Comparison of ENCODE assay signal across 8 cellular contexts in genomic region chr10:119206603-119207366, GRCh38. TPM values are rescaled to one million over a fixed set of nuclear protein-coding genes. Genes with fewer than 3 reads are reported as not detected.
DNase-seq lines count a peak whose midpoint lies in the region; ATAC-seq, FAIRE-seq and TF ChIP-seq lines count a peak whose summit lies in the region.

No MANE protein-coding gene starts in this region.

- peak overlapping the region; percentile 92 for H3K4me2 ChIP-seq in GM12878 (ENCODE audit: control insufficient read depth, insufficient read depth)

- peak overlapping the region; percentile 85 for H3K27ac ChIP-seq in GM12878 (ENCODE audit: control insufficient read depth, insufficient read depth)
- peak overlapping the region; percentile 92 to 100 (median 98) for H3K27ac ChIP-seq in sigmoid colon

- 2% methylated on average over 62 of the region's 98 CpGs for whole genome bisulfite sequencing in GM12878 (ENCODE audit: insufficient coverage, insufficient replicate concordance, low lambda C conversion rate, missing lambda C conversion rate)
- WGBS in sigmoid colon, 2 donors: 0% methylated on average over 98 of the region's 98 CpGs

- no peak; the same call in 1 of the 2 replicates for TF ChIP-seq EP300 in Ishikawa (IDR thresholded peaks at IDR 0.05; ENCODE audit: borderline replicate concordance)
- no peak for TF ChIP-seq EP300 in GM12878 (IDR thresholded peaks at IDR 0.05; ENCODE audit: borderline replicate concordance in 1 of 2, control insufficient read depth in 1 of 2, low read depth in 2 of 2, low read length in 2 of 2)
- TF ChIP-seq EP300 in sigmoid colon (IDR thresholded peaks at IDR 0.05): no peak

- TF ChIP-seq CTCF in GM12878 (IDR thresholded peaks at IDR 0.05 in 2 of 3, conservative IDR thresholded peaks at IDR 0.05 in 1 of 3; ENCODE audit: control insufficient read depth in 2 of 3, extremely low read depth in 1 of 3, insufficient read depth in 1 of 3, low read depth in 3 of 3, low read length in 3 of 3) (peak; percentile 54 to 79 (median 77); a peak in 5 of 6 replicates), sigmoid colon (IDR thresholded peaks at IDR 0.05) (peak in 2 of 4 experiments; percentile 24 to 85)

- H4K20me1 ChIP-seq in GM12878 (ENCODE audit: control insufficient read depth, insufficient read depth): no peaks in the 10 kb centered on the region

- H3K27me3 ChIP-seq in GM12878 (replicated peaks in 1 of 2; ENCODE audit: control insufficient read depth in 2 of 2, insufficient read depth in 2 of 2, low read length in 1 of 2) (no peaks in the 10 kb centered on the region), sigmoid colon (no peaks in the 10 kb centered on the region)

- H3K36me3 ChIP-seq in GM12878 (ENCODE audit: control insufficient read depth in 2 of 2, insufficient read depth in 2 of 2, low read length in 1 of 2): no peaks in the 10 kb centered on the region
- H3K36me3 ChIP-seq in sigmoid colon: no peaks in the 10 kb centered on the region

- BruUV-seq in GM12878 (replicated peaks; lab: Mats Ljungman, UMichigan): no TSS peak

- peak overlapping the region; percentile 84 for H3K9ac ChIP-seq in GM12878 (ENCODE audit: control insufficient read depth, insufficient read depth, low read length)

- ATAC-seq in GM21619 (IDR thresholded peaks at IDR 0.05; ENCODE audit: unreplicated experiment): peak; percentile 52
- ATAC-seq in GM12878: peak; percentile 65

- POLR2A ChIA-PET in GM12878 (lab: Charles Lee): interaction anchor here (0.5 to 1.6 kb wide), 10 partner anchors 17 to 523 kb away, joined by 3 to 11 read pairs (median 3); partner anchors contain the start of genes EIF3A and TIAL1

- H3K4me1 ChIP-seq in GM12878 (ENCODE audit: control insufficient read depth, insufficient read depth, low read length) (peaks cover 10% of the 10 kb centered on the region), sigmoid colon (peaks cover 0 to 45% (median 38%) of the 10 kb centered on the region in 4 donors)

- H3K9me3 ChIP-seq in GM12878 (replicated peaks; ENCODE audit: control insufficient read depth, insufficient read depth, low read length): no peaks in the 10 kb centered on the region
- H3K9me3 ChIP-seq in sigmoid colon: no peaks in the 10 kb centered on the region

- H3K79me2 ChIP-seq in GM12878 (ENCODE audit: control insufficient read depth, insufficient read depth, low read length): peaks cover 42% of the 10 kb centered on the region

- SMC1A ChIA-PET in GM12878 (lab: Charles Lee; ENCODE audit: uncharacterized antibody, unreplicated experiment): interaction anchor here (0.8 to 5.3 kb wide), 16 partner anchors 8 to 653 kb away, joined by 3 to 28 read pairs (median 4); no protein-coding TSS in a partner anchor

- in situ Hi-C loops in G401 (cut with HindIII; ENCODE audit: low sequenced_read_pairs) (no loop called here), GM12878 (cut with MboI) (loop anchor here (5.0 kb wide), 1 partner anchor 286 kb away; no protein-coding TSS in a partner anchor)

- peak; percentile 47 for DNase-seq in G401 (ENCODE audit: low spot score)
- DNase-seq in T-helper 9 cell: peak; percentile 58
- DNase-seq in GM12878 (ENCODE audit: low read depth, low spot score): no peak
- peak; percentile 91 for DNase-seq in sigmoid colon
- DNase-seq in OCI-M2 (lab: John Stamatoyannopoulos, UW; ENCODE audit: unreplicated experiment): no peak

- TF ChIP-seq POLR2A in GM12878 (IDR thresholded peaks at IDR 0.05; ENCODE audit: low read depth, low read length) (no peak), sigmoid colon (IDR thresholded peaks at IDR 0.05) (no peak)

- RAD21 ChIA-PET in GM12878 (lab: Charles Lee; ENCODE audit: unreplicated experiment): interaction anchor here (0.6 to 3.8 kb wide), 29 partner anchors 8 to 498 kb away, joined by 3 to 46 read pairs (median 5); partner anchors contain the start of genes PRDX3, RGS10 and SFXN4

- TF ChIP-seq RAD21 in Ishikawa (IDR thresholded peaks at IDR 0.05; ENCODE audit: low read depth) (peak; percentile 74; the same call in 1 of the 2 replicates), GM12878 (IDR thresholded peaks at IDR 0.05; ENCODE audit: insufficient read depth, low read depth, low read length) (peak; percentile 86)

- CTCF ChIA-PET in GM12878 (lab: Yijun Ruan, JAX): interaction anchor here (0.6 to 4.6 kb wide), 38 partner anchors 9 to 638 kb away, joined by 3 to 43 read pairs (median 4); partner anchors contain the start of genes BAG3 and RGS10

- H2AFZ ChIP-seq in GM12878 (ENCODE audit: control insufficient read depth, low read depth, low read length): peak overlapping the region; percentile 62

- no peak for FAIRE-seq in GM12878 (lab: Jason Lieb, UNC)

- intact Hi-C loops in GM12878 (cut with micrococcal nuclease; ENCODE audit: unreplicated experiment) (loop anchor here (1.0 to 5.0 kb wide), 5 partner anchors 210 to 446 kb away; partner anchors contain the start of genes BAG3, RGS10 and TIAL1), sigmoid colon (cut with DNase I) (loop anchor here (1.0 to 5.0 kb wide), 4 partner anchors 100 to 391 kb away; partner anchors contain the start of gene TIAL1)

- H3K4me3 ChIP-seq in GM12878 (peak overlapping the region; percentile 73), iPS-11a (ENCODE audit: low read depth, low read length) (peak overlapping the region; percentile 67), sigmoid colon (peak overlapping the region; percentile 54 to 87 (median 69))

TF ChIP-seq in GM12878, 131 proteins besides CTCF, POLR2A, EP300 and RAD21 (continues in another document):
- TF ChIP-seq MEF2A (IDR thresholded peaks at IDR 0.05; ENCODE audit: insufficient read depth, low read depth, low read length) (no peak), FOXM1 (IDR thresholded peaks at IDR 0.05; ENCODE audit: low read depth, low read length) (no peak)

RNA-seq across cellular contexts. Expression of gene GRK5, which starts 0.6 kb away (rescaled TPM):
- total RNA-seq in G401 (2014; rRNA removed; shearing (Covaris generic)): 5.0 and 5.8 TPM in 2 replicates
- 11.5 and 12.2 TPM in 2 replicates for total RNA-seq in GM12878 (2013; cell fraction: nucleolus; rRNA removed)
- total RNA-seq in GM12878 (2014; rRNA removed) (15.3 and 15.6 TPM in 2 replicates), GM12878 (2014; rRNA removed; fragmentation: Illumina TruSeq; extraction: Trizol) (13.4 and 14.1 TPM in 2 replicates), GM12878 (2021) (20.7 and 21.4 TPM in 2 replicates), sigmoid colon (10 to 100 TPM; 19.8 to 32.4 (median 22.2) TPM)
- polyA plus RNA-seq in GM12878 (2011; ENCODE audit: low read depth): 7.6 TPM
- polyA plus RNA-seq in GM12878 (2011; rRNA removed) (2.8 and 4.0 TPM in 2 replicates), GM12878 (2014; fragmentation: Illumina TruSeq; extraction: Trizol) (21.3 and 22.1 TPM in 2 replicates), GM12878 (2014; fragmentation: Nextera tagmentation; extraction: Ambion mirVana) (under 1 TPM; 0.11 to 0.86 TPM), GM12878 (2014; rRNA removed) (13.4 and 13.9 TPM in 2 replicates), GM12878 (2016; fragmentation: Nextera tagmentation; extraction: Ambion mirVana) (1 to 10 TPM; 5.7 to 6.7 TPM), sigmoid colon (10 to 100 TPM in 2 of 3 donors, 1 to 10 TPM in 1; 7.9 to 19.2 (median 15.5) TPM)
- 3.7 and 3.9 TPM in 2 replicates for polyA plus RNA-seq in GM12878 (2011; cell fraction: cytosol; rRNA removed)
- 7.0 and 7.8 TPM in 2 replicates for polyA plus RNA-seq in GM12878 (2011; cell fraction: nucleus; rRNA removed)
- 13.7 and 16.7 TPM in 2 replicates for polyA plus RNA-seq in GM12878 (2012)
- 2.6 and 3.5 TPM in 2 replicates for polyA minus RNA-seq in GM12878 (2011; rRNA and poly(A)+ RNA removed)
- polyA minus RNA-seq in GM12878 (2011; cell fraction: cytosol; rRNA and poly(A)+ RNA removed): 1.3 and 1.9 TPM in 2 replicates
- 2.4 and 3.3 TPM in 2 replicates for polyA minus RNA-seq in GM12878 (2011; cell fraction: nucleus; rRNA and poly(A)+ RNA removed)

RNA-seq across cellular contexts. Expression of gene PRDX3, which starts 28.2 kb away (rescaled TPM):
- 402 and 417 TPM in 2 replicates for total RNA-seq in G401 (2014; rRNA removed; shearing (Covaris generic))
- total RNA-seq in GM12878 (2013; cell fraction: nucleolus; rRNA removed): 46.3 and 60.4 TPM in 2 replicates
- total RNA-seq in GM12878 (2014; rRNA removed) (334 and 363 TPM in 2 replicates), GM12878 (2014; rRNA removed; fragmentation: Illumina TruSeq; extraction: Trizol) (240 and 248 TPM in 2 replicates), GM12878 (2021) (195 TPM in 2 replicates), sigmoid colon (100 to 1,000 TPM; 155 to 247 (median 169) TPM)
- polyA plus RNA-seq in GM12878 (2011; ENCODE audit: low read depth): 110 TPM
- polyA plus RNA-seq in GM12878 (2011; rRNA removed) (463 and 554 TPM in 2 replicates), GM12878 (2014; fragmentation: Illumina TruSeq; extraction: Trizol) (262 and 272 TPM in 2 replicates), GM12878 (2014; fragmentation: Nextera tagmentation; extraction: Ambion mirVana) (1,000 to 10,000 TPM in 1 of 2 experiments, 100 to 1,000 TPM in 1; 827 to 1,431 TPM), GM12878 (2014; rRNA removed) (254 and 258 TPM in 2 replicates), GM12878 (2016; fragmentation: Nextera tagmentation; extraction: Ambion mirVana) (100 to 1,000 TPM; 631 to 689 TPM), sigmoid colon (100 to 1,000 TPM; 133 to 267 (median 172) TPM)
- polyA plus RNA-seq in GM12878 (2011; cell fraction: cytosol; rRNA removed): 198 and 231 TPM in 2 replicates
- 171 and 180 TPM in 2 replicates for polyA plus RNA-seq in GM12878 (2011; cell fraction: nucleus; rRNA removed)
- polyA plus RNA-seq in GM12878 (2012): 130 and 177 TPM in 2 replicates
- polyA minus RNA-seq in GM12878 (2011; rRNA and poly(A)+ RNA removed): 268 and 279 TPM in 2 replicates
- 55.9 and 72.6 TPM in 2 replicates for polyA minus RNA-seq in GM12878 (2011; cell fraction: cytosol; rRNA and poly(A)+ RNA removed)
- 53.2 and 79.4 TPM in 2 replicates for polyA minus RNA-seq in GM12878 (2011; cell fraction: nucleus; rRNA and poly(A)+ RNA removed)

RNA-seq across cellular contexts. Expression of gene SFXN4, which starts 41.3 kb away (rescaled TPM):
- total RNA-seq in G401 (2014; rRNA removed; shearing (Covaris generic)): 33.3 and 49.4 TPM in 2 replicates
- 17.9 and 30.9 TPM in 2 replicates for total RNA-seq in GM12878 (2013; cell fraction: nucleolus; rRNA removed)
- total RNA-seq in GM12878 (2014; rRNA removed): 41.7 and 44.9 TPM in 2 replicates
- total RNA-seq in GM12878 (2014; rRNA removed; fragmentation: Illumina TruSeq; extraction: Trizol): 37.8 and 40.7 TPM in 2 replicates
- total RNA-seq in GM12878 (2021): 39.7 and 45.3 TPM in 2 replicates
- polyA plus RNA-seq in GM12878 (2011; ENCODE audit: low read depth): 22.3 TPM
- polyA plus RNA-seq in GM12878 (2011; rRNA removed): 40.7 and 48.5 TPM in 2 replicates
- polyA plus RNA-seq in GM12878 (2011; cell fraction: cytosol; rRNA removed): 31.6 and 32.4 TPM in 2 replicates
- 39.3 and 40.6 TPM in 2 replicates for polyA plus RNA-seq in GM12878 (2011; cell fraction: nucleus; rRNA removed)
- 21.5 and 27.6 TPM in 2 replicates for polyA plus RNA-seq in GM12878 (2012)
- polyA plus RNA-seq in GM12878 (2014; fragmentation: Illumina TruSeq; extraction: Trizol): 45.9 and 81.1 TPM in 2 replicates
- polyA plus RNA-seq in GM12878 (2014; fragmentation: Nextera tagmentation; extraction: Ambion mirVana): 100 to 1,000 TPM in 1 of 2 experiments, 10 to 100 TPM in 1; 71.9 to 111 TPM
- 51.8 and 54.4 TPM in 2 replicates for polyA plus RNA-seq in GM12878 (2014; rRNA removed)
- polyA plus RNA-seq in GM12878 (2016; fragmentation: Nextera tagmentation; extraction: Ambion mirVana): 10 to 100 TPM; 58.1 to 61.2 TPM
- 22.2 and 24.2 TPM in 2 replicates for polyA minus RNA-seq in GM12878 (2011; rRNA and poly(A)+ RNA removed)
- polyA minus RNA-seq in GM12878 (2011; cell fraction: cytosol; rRNA and poly(A)+ RNA removed): 10.5 and 13.4 TPM in 2 replicates
- polyA minus RNA-seq in GM12878 (2011; cell fraction: nucleus; rRNA and poly(A)+ RNA removed): 7.7 and 16.3 TPM in 2 replicates
- 10 to 100 TPM; 16.8 to 26.5 (median 19.6) TPM for total RNA-seq in sigmoid colon
- 10 to 100 TPM; 14.8 to 48.3 (median 22.2) TPM for polyA plus RNA-seq in sigmoid colon

Comparison
In these comparisons a context has a peak if more than half of its experiments do, and no peak if none do; other contexts are left out.
1. DNase-seq: peak in G401 (single experiment), T-helper 9 cell (single experiment) and sigmoid colon (single experiment); none in GM12878 (single experiment) and OCI-M2 (single experiment).
2. Peak in every context shown above with its lines, with median percentiles within 50 percentile points of each other: H3K4me3 ChIP-seq.